Comparison of ENCODE assay signal across 12 cellular contexts in the genomic region with DNA sequence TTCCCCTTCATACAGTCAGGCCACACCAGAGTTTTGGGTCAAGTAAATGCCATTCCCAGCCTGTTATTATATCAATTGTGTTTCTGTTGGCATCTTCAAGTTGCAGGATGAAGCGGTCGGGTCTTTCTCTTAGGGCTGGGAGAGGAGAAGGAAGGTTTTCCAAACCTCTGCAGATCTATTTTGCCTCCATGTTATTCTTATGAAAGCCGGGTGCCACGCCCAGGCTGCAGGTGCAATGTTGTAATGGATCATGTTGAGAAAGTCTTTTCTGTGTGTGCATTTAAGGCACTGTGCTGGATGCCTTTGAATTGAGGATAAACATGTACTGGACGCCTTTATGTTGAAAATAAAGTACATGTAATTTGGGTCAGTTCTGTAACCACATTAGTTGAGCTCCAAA.
A peak's percentile ranks its signal among the peaks of the same experiment; 100 is the strongest.
DNase-seq lines count a peak whose midpoint lies in the region; ATAC-seq, FAIRE-seq and TF ChIP-seq lines count a peak whose summit lies in the region.
"Had no signal": no experiment of that assay in that cellular context is flagged by ENCODE, and none has a peak within 500 bp of the region (broad histone marks: within the 10 kb centered on the region; RNA-seq: fewer than 3 reads in every experiment).

No MANE protein-coding gene starts in this region.

- H3K9me3 Mint-ChIP-seq in T-helper 1 cell treated with Interleukin-12 subunit alpha and Interleukin-12 subunit beta and Interleukin-4 antibody, amounts not matched to agents 30 μg/mL and 1 μg/mL, for 36 hours, result peaks cover 5% of the 10 kb centered on the region

- no TSS peak for BruUV-seq in endothelial cell of umbilical vein (replicated peaks; lab: Mats Ljungman, UMichigan)

- H3K27me3 Mint-ChIP-seq in T-helper 1 cell treated with Interleukin-12 subunit alpha and Interleukin-12 subunit beta and Interleukin-4 antibody, amounts not matched to agents 30 μg/mL and 1 μg/mL, for 36 hours (ENCODE audit: low read depth), result no peaks in the 10 kb centered on the region

- H3F3A ChIP-seq in smooth muscle cell (ENCODE audit: low read depth), result no peaks in the 10 kb centered on the region

- H3K27ac ChIP-seq in VCaP (peak overlapping the region; percentile 82), endothelial cell of umbilical vein (ENCODE audit: insufficient read depth, low read depth, low read length) (peak overlapping the region; percentile 44), smooth muscle cell (ENCODE audit: low read depth) (peak overlapping the region; percentile 6), esophagus muscularis mucosa (replicated peaks in 1 of 4) (no peak overlapping the region)
- H3K27ac ChIP-seq: SJSA1 had no signal

- H3K4me1 ChIP-seq in endothelial cell of umbilical vein (ENCODE audit: control insufficient read depth, extremely low read depth, insufficient read depth, low read length), result peaks cover 55% of the 10 kb centered on the region
- H3K4me1 ChIP-seq in smooth muscle cell (ENCODE audit: low read depth), result peaks cover 17% of the 10 kb centered on the region
- H3K4me1 ChIP-seq in esophagus muscularis mucosa, result peaks cover 23 to 33% (median 24%) of the 10 kb centered on the region in 4 donors

- H3K4me2 ChIP-seq in endothelial cell of umbilical vein (ENCODE audit: insufficient read depth, low read length) (peak overlapping the region; percentile 44), smooth muscle cell (no peak overlapping the region)

- POLR2A ChIA-PET in endothelial cell of umbilical vein (lab: Charles Lee), result no interaction called here

- peaks cover 57% of the 10 kb centered on the region for H3K36me3 Mint-ChIP-seq in T-helper 1 cell treated with Interleukin-12 subunit alpha and Interleukin-12 subunit beta and Interleukin-4 antibody, amounts not matched to agents 30 μg/mL and 1 μg/mL, for 36 hours (ENCODE audit: low read depth)

- no peak overlapping the region for H2AFZ ChIP-seq in endothelial cell of umbilical vein (ENCODE audit: low read depth, low read length)
- no peak overlapping the region for H2AFZ ChIP-seq in smooth muscle cell (ENCODE audit: low read depth)

- no peak for ATAC-seq in GM19324 (IDR thresholded peaks at IDR 0.05; ENCODE audit: low FRiP score, unreplicated experiment)
- no peak for ATAC-seq in GM18858 (IDR thresholded peaks at IDR 0.05; ENCODE audit: unreplicated experiment)

- H3K27me3 ChIP-seq in endothelial cell of umbilical vein (ENCODE audit: control insufficient read depth in 2 of 2, insufficient read depth in 2 of 2, low read length in 2 of 2) (no peaks in the 10 kb centered on the region), smooth muscle cell (ENCODE audit: low read depth) (no peaks in the 10 kb centered on the region), esophagus muscularis mucosa (no peaks in the 10 kb centered on the region)
- H3K27me3 ChIP-seq: SJSA1 had no signal

- no peak for DNase-seq in T-helper 1 cell
- no peak for DNase-seq in endothelial cell of umbilical vein (ENCODE audit: low read depth, low spot score)
- no peak for DNase-seq in smooth muscle cell (lab: John Stamatoyannopoulos, UW; ENCODE audit: unreplicated experiment)
- no peak for DNase-seq in esophagus muscularis mucosa (ENCODE audit: extremely low spot score)
- DNase-seq: amniotic stem cell, NCI-H146, NCI-H345 had no signal

- H3K4me3 ChIP-seq in endothelial cell of umbilical vein (replicated peaks in 1 of 3; ENCODE audit: insufficient read depth in 1 of 3, low read depth in 1 of 3, low read length in 3 of 3) (no peak overlapping the region), smooth muscle cell (no peak overlapping the region), esophagus muscularis mucosa (no peak overlapping the region)
- H3K4me3 ChIP-seq: SJSA1 had no signal

- peaks cover 65% of the 10 kb centered on the region for H3K4me1 Mint-ChIP-seq in T-helper 1 cell treated with Interleukin-12 subunit alpha and Interleukin-12 subunit beta and Interleukin-4 antibody, amounts not matched to agents 30 μg/mL and 1 μg/mL, for 36 hours (ENCODE audit: low read depth)

- CTCF ChIA-PET in endothelial cell of umbilical vein (lab: Charles Lee), result interaction anchor here (1.2 to 2.0 kb wide), 3 partner anchors 12 to 231 kb away, joined by 3 to 5 read pairs (median 4); partner anchors contain the start of gene SNAPC1

- FAIRE-seq in endothelial cell of umbilical vein (lab: Jason Lieb, UNC), result no peak

- TF ChIP-seq CTCF in VCaP (conservative IDR thresholded peaks at IDR 0.05) (no peak), endothelial cell of umbilical vein (IDR thresholded peaks at IDR 0.05; ENCODE audit: extremely low read depth in 1 of 2, insufficient read depth in 1 of 2, low read depth in 1 of 2, low read length in 2 of 2) (no peak), smooth muscle cell (IDR thresholded peaks at IDR 0.05; ENCODE audit: borderline replicate concordance, insufficient read depth, poor library complexity, severe bottlenecking) (no peak), esophagus muscularis mucosa (IDR thresholded peaks at IDR 0.05) (no peak)

- no peak overlapping the region for H3K4me3 Mint-ChIP-seq in T-helper 1 cell treated with Interleukin-12 subunit alpha and Interleukin-12 subunit beta and Interleukin-4 antibody, amounts not matched to agents 30 μg/mL and 1 μg/mL, for 36 hours

- peaks cover 5% of the 10 kb centered on the region for H3K79me2 ChIP-seq in endothelial cell of umbilical vein (ENCODE audit: control insufficient read depth, insufficient read depth, low read length)
- no peaks in the 10 kb centered on the region for H3K79me2 ChIP-seq in smooth muscle cell (ENCODE audit: low read depth)

- 93% methylated on average over 5 of the region's 5 CpGs for WGBS in smooth muscle cell (ENCODE audit: low lambda C conversion rate)
- WGBS in esophagus muscularis mucosa, result 87% methylated on average over 5 of the region's 5 CpGs

- H4K20me1 ChIP-seq in endothelial cell of umbilical vein (replicated peaks; ENCODE audit: control insufficient read depth, extremely low read depth, insufficient read depth, low read length) (no peaks in the 10 kb centered on the region), smooth muscle cell (ENCODE audit: low read depth) (no peaks in the 10 kb centered on the region)

- no peaks in the 10 kb centered on the region for H3K9me1 ChIP-seq in endothelial cell of umbilical vein (replicated peaks; ENCODE audit: control insufficient read depth, extremely low read depth, insufficient read depth, low read length)

- TF ChIP-seq POLR2A in endothelial cell of umbilical vein (IDR thresholded peaks at IDR 0.05; ENCODE audit: low read depth, low read length) (no peak), esophagus muscularis mucosa (IDR thresholded peaks at IDR 0.05; ENCODE audit: low read depth) (no peak)

- H3K36me3 ChIP-seq in endothelial cell of umbilical vein (ENCODE audit: control insufficient read depth in 2 of 2, extremely low read depth in 1 of 2, insufficient read depth in 2 of 2, low read length in 2 of 2) (peaks cover 4 to 7% of the 10 kb centered on the region in 2 experiments), smooth muscle cell (ENCODE audit: low read depth) (no peaks in the 10 kb centered on the region), esophagus muscularis mucosa (peaks cover 0 to 9% (median 0%) of the 10 kb centered on the region in 4 donors)
- H3K36me3 ChIP-seq: SJSA1 had no signal

- no peak for TF ChIP-seq EP300 in esophagus muscularis mucosa (IDR thresholded peaks at IDR 0.05)

- H3K9ac ChIP-seq in endothelial cell of umbilical vein (replicated peaks; ENCODE audit: extremely low read depth, insufficient read depth, low read length), result no peak overlapping the region
- H3K9ac ChIP-seq in smooth muscle cell (ENCODE audit: low read depth), result no peak overlapping the region

- no peaks in the 10 kb centered on the region for H3K9me3 ChIP-seq in endothelial cell of umbilical vein (replicated peaks; ENCODE audit: control insufficient read depth, insufficient read depth, low read length)
- H3K9me3 ChIP-seq in smooth muscle cell (replicated peaks; ENCODE audit: low read depth), result no peaks in the 10 kb centered on the region
- H3K9me3 ChIP-seq in esophagus muscularis mucosa, result no peaks in the 10 kb centered on the region
- H3K9me3 ChIP-seq: SJSA1 had no signal

- H3K27ac Mint-ChIP-seq in T-helper 1 cell treated with Interleukin-12 subunit alpha and Interleukin-12 subunit beta and Interleukin-4 antibody, amounts not matched to agents 30 μg/mL and 1 μg/mL, for 36 hours, result peak overlapping the region; percentile 0

- dilution Hi-C loops in endothelial cell of umbilical vein (cut with MboI; ENCODE audit: extremely low pct_ligation_motif_present, low sequenced_read_pairs), result no loop called here

- intact Hi-C loops in endothelial cell of umbilical vein (cut with micrococcal nuclease) (no loop called here), esophagus muscularis mucosa (cut with DNase I) (no loop called here)

TF ChIP-seq in endothelial cell of umbilical vein, 7 proteins besides CTCF, POLR2A, EP300 and RAD21:
- TF ChIP-seq GATA2 (IDR thresholded peaks at IDR 0.05; ENCODE audit: insufficient read depth, insufficient read length, low read depth, low read length) (no peak), POLR2AphosphoS5 (IDR thresholded peaks at IDR 0.05; ENCODE audit: insufficient read depth, low read depth, low read length) (no peak), FOS (IDR thresholded peaks at IDR 0.05; ENCODE audit: borderline replicate concordance, insufficient read depth, low read length) (no peak), EZH2 (IDR thresholded peaks at IDR 0.05; ENCODE audit: borderline replicate concordance, low read depth, low read length, severe bottlenecking) (no peak), JUN (IDR thresholded peaks at IDR 0.05; ENCODE audit: borderline replicate concordance, insufficient read depth, insufficient read length, low read depth) (no peak), MYC (IDR thresholded peaks at IDR 0.05; ENCODE audit: low read depth, low read length) (no peak)
- TF ChIP-seq, protein P1, sequence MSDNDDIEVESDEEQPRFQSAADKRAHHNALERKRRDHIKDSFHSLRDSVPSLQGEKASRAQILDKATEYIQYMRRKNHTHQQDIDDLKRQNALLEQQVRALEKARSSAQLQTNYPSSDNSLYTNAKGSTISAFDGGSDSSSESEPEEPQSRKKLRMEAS (IDR thresholded peaks at IDR 0.05; ENCODE audit: insufficient read depth, insufficient read length), result no peak
TF ChIP-seq in endothelial cell of umbilical vein: peak in this region for 0.

Comparison
In these comparisons a context has a peak if more than half of its experiments do, and no peak if none do; other contexts are left out.
1. H3K27ac ChIP-seq: peak in VCaP (single experiment), endothelial cell of umbilical vein (single experiment) and smooth muscle cell (single experiment); none in esophagus muscularis mucosa (0 of 4).